8 cellular contexts compared by ENCODE assay signal in the genomic region with DNA sequence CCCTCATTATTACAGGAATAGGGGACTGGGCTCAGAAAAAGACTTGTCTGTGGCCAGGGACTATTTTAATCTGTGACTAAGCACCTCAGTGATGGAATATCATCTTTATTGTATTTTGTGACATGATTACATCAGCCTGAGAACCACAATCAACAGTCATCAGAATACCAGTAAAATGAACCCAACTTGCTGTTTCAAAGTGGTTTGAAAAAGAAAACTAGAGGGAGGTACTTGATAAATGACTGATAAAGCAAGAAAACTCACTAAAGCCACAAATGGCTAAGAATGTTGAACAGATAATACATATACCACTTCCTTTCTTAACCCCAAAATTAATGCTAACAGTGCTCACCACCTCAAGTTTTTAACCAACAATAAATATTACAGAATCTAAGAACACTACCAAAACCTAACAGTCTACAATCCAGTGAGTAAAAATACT.
DNase-seq lines count a peak whose midpoint lies in the region; ATAC-seq, FAIRE-seq and TF ChIP-seq lines count a peak whose summit lies in the region.

No MANE protein-coding gene starts in this region.

- ATAC-seq in HG03354 (IDR thresholded peaks at IDR 0.05; ENCODE audit: poor library complexity, severe bottlenecking, unreplicated experiment) (peak; percentile 76), omental fat pad (ENCODE audit: low FRiP score) (no peak)

- no TSS peak for BruUV-seq in MCF 10A (replicated peaks; lab: Mats Ljungman, UMichigan)

- CTCF ChIA-PET in MCF 10A (lab: Yijun Ruan, JAX), result no interaction called here

- H3K4me1 ChIP-seq in breast epithelium (no peaks in the 10 kb centered on the region), small intestine (ENCODE audit: control insufficient read depth in 2 of 2, insufficient read depth in 1 of 2, low read depth in 1 of 2, low read length in 1 of 2) (peaks cover 0 to 6% of the 10 kb centered on the region in 2 donors)

- no peak for FAIRE-seq in small intestine (lab: Jason Lieb, UNC)

- H3K9me3 ChIP-seq in breast epithelium, result no peaks in the 10 kb centered on the region
- H3K9me3 ChIP-seq in small intestine (ENCODE audit: control insufficient read depth, low read depth), result no peaks in the 10 kb centered on the region

- H3K27me3 ChIP-seq in breast epithelium (no peaks in the 10 kb centered on the region), small intestine (ENCODE audit: control insufficient read depth in 2 of 2, insufficient read depth in 2 of 2, low read length in 2 of 2) (no peaks in the 10 kb centered on the region)

- H3K27me3 Mint-ChIP-seq in MCF 10A (ENCODE audit: insufficient read depth, unreplicated experiment), result no peaks in the 10 kb centered on the region
- H3K27me3 Mint-ChIP-seq in activated T-helper 2 cell treated with anti-CD3 and anti-CD28 coated beads, Interferon-gamma antibody, Interleukin-2, Interleukin-4, amounts not matched to agents 10 μg/mL and 5 μg/mL and 100 μg/mL, durations not matched to agents 14 hours and 24 hours and 36 hours (ENCODE audit: low read depth), result no peaks in the 10 kb centered on the region

- peaks cover 6% of the 10 kb centered on the region for H3K36me3 Mint-ChIP-seq in MCF 10A (ENCODE audit: insufficient read depth, unreplicated experiment)
- peaks cover 54% of the 10 kb centered on the region for H3K36me3 Mint-ChIP-seq in activated T-helper 2 cell treated with anti-CD3 and anti-CD28 coated beads, Interferon-gamma antibody, Interleukin-2, Interleukin-4, amounts not matched to agents 10 μg/mL and 5 μg/mL and 100 μg/mL, durations not matched to agents 14 hours and 24 hours and 36 hours (ENCODE audit: low read depth)

- TF ChIP-seq CTCF in MCF 10A (IDR thresholded peaks at IDR 0.05; ENCODE audit: unreplicated experiment) (no peak), breast epithelium (IDR thresholded peaks at IDR 0.05) (no peak), omental fat pad (IDR thresholded peaks at IDR 0.05) (no peak)

- no peak overlapping the region for H3K4me3 Mint-ChIP-seq in MCF 10A (ENCODE audit: unreplicated experiment)
- H3K4me3 Mint-ChIP-seq in activated T-helper 2 cell treated with anti-CD3 and anti-CD28 coated beads, Interferon-gamma antibody, Interleukin-2, Interleukin-4, amounts not matched to agents 10 μg/mL and 5 μg/mL and 100 μg/mL, durations not matched to agents 14 hours and 24 hours and 36 hours (ENCODE audit: low read depth), result peak overlapping the region; percentile 34

- H3K36me3 ChIP-seq in breast epithelium (no peaks in the 10 kb centered on the region), small intestine (ENCODE audit: control insufficient read depth in 2 of 2, insufficient read depth in 2 of 2, low read length in 2 of 2) (no peaks in the 10 kb centered on the region)

- no peaks in the 10 kb centered on the region for H3K9me3 Mint-ChIP-seq in MCF 10A (ENCODE audit: unreplicated experiment)
- peaks cover 15% of the 10 kb centered on the region for H3K9me3 Mint-ChIP-seq in activated T-helper 2 cell treated with anti-CD3 and anti-CD28 coated beads, Interferon-gamma antibody, Interleukin-2, Interleukin-4, amounts not matched to agents 10 μg/mL and 5 μg/mL and 100 μg/mL, durations not matched to agents 14 hours and 24 hours and 36 hours

- no peak for TF ChIP-seq POLR2A in breast epithelium (IDR thresholded peaks at IDR 0.05)

- POLR2A ChIA-PET in MCF 10A (lab: Yijun Ruan, JAX), result interaction anchor here (1.0 kb wide), 1 partner anchor 8 kb away, joined by 3 read pairs; no protein-coding TSS in a partner anchor

- no peak overlapping the region for H3K27ac Mint-ChIP-seq in MCF 10A (ENCODE audit: low read depth, unreplicated experiment)
- H3K27ac Mint-ChIP-seq in activated T-helper 2 cell treated with anti-CD3 and anti-CD28 coated beads, Interferon-gamma antibody, Interleukin-2, Interleukin-4, amounts not matched to agents 10 μg/mL and 5 μg/mL and 100 μg/mL, durations not matched to agents 14 hours and 24 hours and 36 hours, result peak overlapping the region; percentile 64

- DNase-seq in MCF 10A (ENCODE audit: unreplicated experiment) (peak; percentile 27), breast epithelium (ENCODE audit: low spot score in 2 of 2) (no peak), small intestine (peak; percentile 30), omental fat pad (ENCODE audit: low spot score) (no peak), NCI-H2171 (lab: John Stamatoyannopoulos, UW) (no peak)
- peak; percentile 13 for DNase-seq in activated T-helper 2 cell treated with anti-CD3 and anti-CD28 coated beads, Interferon-gamma antibody, Interleukin-2, Interleukin-4, amounts not matched to agents 10 μg/mL and 5 μg/mL and 100 μg/mL, durations not matched to agents 14 hours and 24 hours and 36 hours (ENCODE audit: low spot score)
- no peak for DNase-seq in stimulated activated CD4-positive, alpha-beta T cell treated with anti-CD3 and anti-CD28 coated beads, Interleukin-4, amount 100 ng/mL, for 4 hours

- no peak overlapping the region for H3K27ac ChIP-seq in breast epithelium
- H3K27ac ChIP-seq in small intestine (ENCODE audit: low read depth in 1 of 2, low read length in 1 of 2), result no peak overlapping the region

- peaks cover 29% of the 10 kb centered on the region for H3K4me1 Mint-ChIP-seq in MCF 10A (ENCODE audit: insufficient read depth, unreplicated experiment)
- H3K4me1 Mint-ChIP-seq in activated T-helper 2 cell treated with anti-CD3 and anti-CD28 coated beads, Interferon-gamma antibody, Interleukin-2, Interleukin-4, amounts not matched to agents 10 μg/mL and 5 μg/mL and 100 μg/mL, durations not matched to agents 14 hours and 24 hours and 36 hours (ENCODE audit: low read depth), result peaks cover 56% of the 10 kb centered on the region

- H3K4me3 ChIP-seq in breast epithelium, result no peak overlapping the region
- H3K4me3 ChIP-seq in small intestine (ENCODE audit: low read depth in 1 of 2, low read length in 2 of 2), result no peak overlapping the region

- intact Hi-C loops in MCF 10A (cut with micrococcal nuclease), result no loop called here
- intact Hi-C loops in breast epithelium (cut with DNase I; ENCODE audit: low total_unique reads), result no loop called here
- intact Hi-C loops in activated T-helper 2 cell treated with anti-CD3 and anti-CD28 coated beads, Interferon-gamma antibody, Interleukin-2, Interleukin-4, amounts not matched to agents 10 μg/mL and 5 μg/mL and 100 μg/mL, durations not matched to agents 14 hours and 24 hours and 36 hours (cut with micrococcal nuclease), result loop anchor here (2.0 to 10.0 kb wide), 3 partner anchors 65 to 445 kb away; partner anchors contain the start of gene FCHSD2

Comparison
In these comparisons a context has a peak if more than half of its experiments do, and no peak if none do; other contexts are left out.
1. DNase-seq: peak in MCF 10A (single experiment), activated T-helper 2 cell treated with anti-CD3 and anti-CD28 coated beads, Interferon-gamma antibody, Interleukin-2, Interleukin-4, amounts not matched to agents 10 μg/mL and 5 μg/mL and 100 μg/mL, durations not matched to agents 14 hours and 24 hours and 36 hours (single experiment) and small intestine (single experiment); none in breast epithelium (0 of 2), omental fat pad (single experiment), NCI-H2171 (single experiment) and stimulated activated CD4-positive, alpha-beta T cell treated with anti-CD3 and anti-CD28 coated beads, Interleukin-4, amount 100 ng/mL, for 4 hours (0 of 2).